Comparison of ENCODE assay signal across 13 cellular contexts in genomic region chr6:82245376-82245775, GRCh38. TPM values are rescaled to one million over a fixed set of nuclear protein-coding genes. Genes with fewer than 3 reads are reported as not detected.
DNase-seq lines count a peak whose midpoint lies in the region; ATAC-seq and TF ChIP-seq lines count a peak whose summit lies in the region.
"Had no signal": no experiment of that assay in that cellular context is flagged by ENCODE, and none has a peak within 500 bp of the region (broad histone marks: within the 10 kb centered on the region; RNA-seq: fewer than 3 reads in every experiment).

No MANE protein-coding gene starts in this region.

- H3K36me3 Mint-ChIP-seq in activated CD4-positive, alpha-beta T cell treated with anti-CD3 and anti-CD28 coated beads for 36 hours (ENCODE audit: low read depth) = peaks cover 31% of the 10 kb centered on the region
- peaks cover 41% of the 10 kb centered on the region for H3K36me3 Mint-ChIP-seq in dendritic cell treated with granulocyte-macrophage colony-stimulating factor and Interleukin-4, amounts not matched to agents 40 ng/mL and 50 ng/mL, for 4 days (ENCODE audit: low read depth)
- H3K36me3 Mint-ChIP-seq in osteocyte (ENCODE audit: unreplicated experiment) = peaks cover 5% of the 10 kb centered on the region

- POLR2A ChIA-PET in activated CD4-positive, alpha-beta T cell treated with anti-CD3 and anti-CD28 coated beads for 36 hours (lab: Charles Lee) = no interaction called here

- intact Hi-C loops in activated CD4-positive, alpha-beta T cell treated with anti-CD3 and anti-CD28 coated beads for 36 hours (cut with DNase I, micrococcal nuclease) = loop anchor here (5.0 to 10.0 kb wide), 2 partner anchors 949 to 1982 kb away; partner anchors contain the start of genes CEP162 (in 1 of the 2), PGM3 (in 1 of the 2) and RWDD2A (in 1 of the 2)
- intact Hi-C loops in dendritic cell treated with granulocyte-macrophage colony-stimulating factor and Interleukin-4, amounts not matched to agents 40 ng/mL and 50 ng/mL, for 4 days (cut with micrococcal nuclease) = loop anchor here (5.0 to 10.0 kb wide), 3 partner anchors 947 to 1619 kb away; partner anchors contain the start of genes ME1, PGM3 and RWDD2A

- H3K9me3 Mint-ChIP-seq in activated CD4-positive, alpha-beta T cell treated with anti-CD3 and anti-CD28 coated beads for 36 hours (ENCODE audit: low read depth) = no peaks in the 10 kb centered on the region
- H3K9me3 Mint-ChIP-seq in dendritic cell treated with granulocyte-macrophage colony-stimulating factor and Interleukin-4, amounts not matched to agents 40 ng/mL and 50 ng/mL, for 4 days = no peaks in the 10 kb centered on the region
- peaks cover 5% of the 10 kb centered on the region for H3K9me3 Mint-ChIP-seq in osteocyte (ENCODE audit: unreplicated experiment)

- no peaks in the 10 kb centered on the region for H3K27me3 Mint-ChIP-seq in activated CD4-positive, alpha-beta T cell treated with anti-CD3 and anti-CD28 coated beads for 36 hours
- H3K27me3 Mint-ChIP-seq in dendritic cell treated with granulocyte-macrophage colony-stimulating factor and Interleukin-4, amounts not matched to agents 40 ng/mL and 50 ng/mL, for 4 days = no peaks in the 10 kb centered on the region
- H3K27me3 Mint-ChIP-seq in osteocyte (ENCODE audit: unreplicated experiment) = no peaks in the 10 kb centered on the region

- peaks cover 44% of the 10 kb centered on the region for H3K4me1 Mint-ChIP-seq in activated CD4-positive, alpha-beta T cell treated with anti-CD3 and anti-CD28 coated beads for 36 hours
- H3K4me1 Mint-ChIP-seq in dendritic cell treated with granulocyte-macrophage colony-stimulating factor and Interleukin-4, amounts not matched to agents 40 ng/mL and 50 ng/mL, for 4 days (ENCODE audit: low read depth) = peaks cover 44% of the 10 kb centered on the region
- peaks cover 39% of the 10 kb centered on the region for H3K4me1 Mint-ChIP-seq in osteocyte (ENCODE audit: unreplicated experiment)

- no peak for TF ChIP-seq CTCF in osteocyte (IDR thresholded peaks at IDR 0.05)

- H3K4me3 Mint-ChIP-seq in activated CD4-positive, alpha-beta T cell treated with anti-CD3 and anti-CD28 coated beads for 36 hours = peak overlapping the region; percentile 97
- no peak overlapping the region for H3K4me3 Mint-ChIP-seq in dendritic cell treated with granulocyte-macrophage colony-stimulating factor and Interleukin-4, amounts not matched to agents 40 ng/mL and 50 ng/mL, for 4 days
- peak overlapping the region; percentile 47 for H3K4me3 Mint-ChIP-seq in osteocyte (ENCODE audit: unreplicated experiment)

- H3K27ac Mint-ChIP-seq in activated CD4-positive, alpha-beta T cell treated with anti-CD3 and anti-CD28 coated beads for 36 hours = peak overlapping the region; percentile 25
- peak overlapping the region; percentile 61 for H3K27ac Mint-ChIP-seq in dendritic cell treated with granulocyte-macrophage colony-stimulating factor and Interleukin-4, amounts not matched to agents 40 ng/mL and 50 ng/mL, for 4 days
- H3K27ac Mint-ChIP-seq in osteocyte (ENCODE audit: unreplicated experiment) = no peak overlapping the region

- DNase-seq in activated CD4-positive, alpha-beta T cell treated with anti-CD3 and anti-CD28 coated beads for 36 hours = no peak
- DNase-seq in activated CD4-positive, alpha-beta T cell treated with anti-CD3 and anti-CD28 coated beads, Interleukin-2, amount 50 U/mL, for 4 hours = no peak
- peak; percentile 42 for DNase-seq in OCI-M1 (lab: John Stamatoyannopoulos, UW)
- DNase-seq in osteocyte (ENCODE audit: extremely low spot score, unreplicated experiment) = no peak
- DNase-seq in CD1c-positive myeloid dendritic cell (ENCODE audit: extremely low spot score) = no peak
- DNase-seq: activated effector memory CD4-positive, alpha-beta T cell treated with anti-CD3 and anti-CD28 coated beads, Interleukin-2, amount 50 U/mL, for 16 hours; left lung; NCI-H2029 treated with DMSO at 0.1 percent for 48 hours; posterior cingulate gyrus; stimulated activated CD4-positive, alpha-beta T cell treated with anti-CD3 and anti-CD28 coated beads, Interleukin-2, amount 100 ng/mL, for 48 hours had no signal

- CTCF ChIA-PET in activated CD4-positive, alpha-beta T cell treated with anti-CD3 and anti-CD28 coated beads for 36 hours (lab: Charles Lee) = interaction anchor here (0.6 kb wide), 1 partner anchor 821 kb away, joined by 3 read pairs; no protein-coding TSS in a partner anchor

- ATAC-seq in activated CD4-positive, alpha-beta T cell treated with anti-CD3 and anti-CD28 coated beads for 36 hours = no peak
- ATAC-seq in HG03159 (IDR thresholded peaks at IDR 0.05; ENCODE audit: unreplicated experiment) (no peak), GM21786 (IDR thresholded peaks at IDR 0.05; ENCODE audit: unreplicated experiment) (no peak)
- ATAC-seq: left lung had no signal

RNA-seq across cellular contexts. Expression of gene IBTK, which starts 2.2 kb away (rescaled TPM):
- 10 to 100 TPM; 28.6 to 29.5 TPM for total RNA-seq in activated CD4-positive, alpha-beta T cell treated with anti-CD3 and anti-CD28 coated beads for 36 hours
- total RNA-seq in osteocyte = 28.0 TPM in 2 replicates
